In the genomic region with DNA sequence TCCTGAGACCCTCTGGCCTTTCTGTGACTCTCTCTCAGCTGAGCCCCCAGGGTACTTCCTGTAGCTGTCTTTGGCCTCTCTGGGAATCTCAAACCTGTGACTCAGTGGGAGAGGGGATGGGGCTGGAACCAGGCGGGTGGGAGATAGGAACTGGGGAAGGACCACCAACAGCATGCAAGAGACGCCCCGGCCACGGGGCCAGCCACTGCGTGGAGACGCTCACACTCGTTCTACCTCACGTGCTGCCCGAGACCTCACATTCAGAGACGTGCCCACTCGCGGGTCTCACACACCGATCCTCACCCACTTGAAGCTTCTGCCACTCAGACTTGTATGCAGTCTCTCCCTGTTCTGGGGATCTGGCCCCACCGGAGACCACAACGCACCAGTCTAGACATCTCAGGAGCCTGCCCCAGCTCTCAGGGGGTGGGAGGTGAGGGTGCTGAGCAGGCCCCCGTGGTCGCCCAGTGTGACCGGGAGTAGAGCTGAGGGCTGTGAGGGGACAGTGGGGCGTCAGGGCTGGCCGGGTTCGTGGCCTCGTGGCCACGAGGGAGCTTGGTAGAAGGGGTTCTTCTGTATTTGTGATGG, we compare ENCODE assay signal across 1 cellular context.
TF ChIP-seq lines count a peak whose summit lies in the region.

No MANE protein-coding gene starts in this region.

TF ChIP-seq in HepG2, 621 proteins besides CTCF, POLR2A, EP300 and RAD21:
- TF ChIP-seq ZNF580 (CRISPR knock-in tag; IDR thresholded peaks at IDR 0.05; ENCODE audit: borderline replicate concordance, low read depth) (no peak), MED8 (CRISPR knock-in tag; IDR thresholded peaks at IDR 0.05; ENCODE audit: insufficient replicate concordance) (no peak)
